ENCODE assay signal across 14 cellular contexts in genomic region chr3:120274739-120275167, GRCh38. TPM values are rescaled to one million over a fixed set of nuclear protein-coding genes. Genes with fewer than 3 reads are reported as not detected.
A peak's percentile ranks its signal among the peaks of the same experiment; 100 is the strongest.
DNase-seq lines count a peak whose midpoint lies in the region; ATAC-seq and TF ChIP-seq lines count a peak whose summit lies in the region.
"Had no signal": no experiment of that assay in that cellular context is flagged by ENCODE, and none has a peak within 500 bp of the region (broad histone marks: within the 10 kb centered on the region; RNA-seq: fewer than 3 reads in every experiment).

No MANE protein-coding gene starts in this region.

- H4K20me1 ChIP-seq in neural cell (ENCODE audit: insufficient read depth) (no peaks in the 10 kb centered on the region), PC-3 (ENCODE audit: low read length) (no peaks in the 10 kb centered on the region)

- no peaks in the 10 kb centered on the region for H3K9me3 Mint-ChIP-seq in CD8-positive, alpha-beta T cell
- H3K9me3 Mint-ChIP-seq: activated CD4-positive, alpha-beta T cell treated with anti-CD3 and anti-CD28 coated beads, Interleukin-2, amount 10 ng/mL, durations not matched to agents 24 days and 14 days; GM23338 had no signal

- no peak for TF ChIP-seq RAD21 in neural cell (conservative IDR thresholded peaks at IDR 0.05)

- DNase-seq in HuH-7 (ENCODE audit: low spot score) (peak; percentile 79), NCI-H345 treated with DMSO at 0.1 percent for 48 hours (lab: John Stamatoyannopoulos, UW; ENCODE audit: unreplicated experiment) (peak; percentile 61), dedifferentiated amniotic fluid mesenchymal stem cell (ENCODE audit: extremely low spot score) (peak; percentile 5), T-helper 2 cell (no peak), NAMALWA (ENCODE audit: low spot score) (no peak), PC-3 (no peak)
- DNase-seq in CD8-positive, alpha-beta T cell = no peak
- DNase-seq: activated CD4-positive, alpha-beta T cell treated with anti-CD3 and anti-CD28 coated beads, Interleukin-2, amount 10 ng/mL, durations not matched to agents 24 days and 14 days; cerebellar nuclear complex; KG1; SW 1271 had no signal

- no peaks in the 10 kb centered on the region for H3K27me3 ChIP-seq in neural cell (ENCODE audit: insufficient read depth, low read depth, low read length)
- no peaks in the 10 kb centered on the region for H3K27me3 ChIP-seq in PC-3 (ENCODE audit: low read length)
- H3K27me3 ChIP-seq in CD8-positive, alpha-beta T cell (ENCODE audit: insufficient read depth, low read length) = no peaks in the 10 kb centered on the region

- intact Hi-C loops in PC-3 (cut with micrococcal nuclease) = no loop called here
- intact Hi-C loops in CD8-positive, alpha-beta T cell (cut with DNase I, micrococcal nuclease) = no loop called here

- no peak for TF ChIP-seq CTCF in neural cell (IDR thresholded peaks at IDR 0.05; ENCODE audit: poor library complexity, severe bottlenecking)
- no peak for TF ChIP-seq CTCF in PC-3 (conservative IDR thresholded peaks at IDR 0.05; ENCODE audit: low read depth, low read length)
- TF ChIP-seq CTCF in CD8-positive, alpha-beta T cell (IDR thresholded peaks at IDR 0.05) = no peak

- no peak overlapping the region for H3K4me3 Mint-ChIP-seq in CD8-positive, alpha-beta T cell
- H3K4me3 Mint-ChIP-seq: activated CD4-positive, alpha-beta T cell treated with anti-CD3 and anti-CD28 coated beads, Interleukin-2, amount 10 ng/mL, durations not matched to agents 24 days and 14 days; GM23338 had no signal

- H3F3A ChIP-seq in neural cell (ENCODE audit: insufficient read depth, low read length, poor library complexity, severe bottlenecking) = no peaks in the 10 kb centered on the region
- no peaks in the 10 kb centered on the region for H3F3A ChIP-seq in PC-3 (ENCODE audit: low read length, unreplicated experiment)

- H3K4me2 ChIP-seq in neural cell (ENCODE audit: low read length) (no peak overlapping the region), PC-3 (ENCODE audit: low read length) (no peak overlapping the region)
- H3K4me2 ChIP-seq: GM23338 had no signal

- no peaks in the 10 kb centered on the region for H3K36me3 ChIP-seq in neural cell (ENCODE audit: insufficient read depth, low read length)
- H3K36me3 ChIP-seq in PC-3 (ENCODE audit: low read depth, low read length) = no peaks in the 10 kb centered on the region
- H3K36me3 ChIP-seq in CD8-positive, alpha-beta T cell (ENCODE audit: insufficient read depth, low read length) = no peaks in the 10 kb centered on the region

- H3K27me3 Mint-ChIP-seq in CD8-positive, alpha-beta T cell (ENCODE audit: low read depth) = peaks cover 33% of the 10 kb centered on the region

- H3K9me2 ChIP-seq in neural cell (ENCODE audit: insufficient read depth, low read length) (no peaks in the 10 kb centered on the region), PC-3 (replicated peaks; ENCODE audit: low read length) (no peaks in the 10 kb centered on the region)

- no peaks in the 10 kb centered on the region for H3K36me3 Mint-ChIP-seq in CD8-positive, alpha-beta T cell

- no peak overlapping the region for H3K27ac Mint-ChIP-seq in CD8-positive, alpha-beta T cell
- H3K27ac Mint-ChIP-seq: activated CD4-positive, alpha-beta T cell treated with anti-CD3 and anti-CD28 coated beads, Interleukin-2, amount 10 ng/mL, durations not matched to agents 24 days and 14 days; GM23338 had no signal

- H3K9ac ChIP-seq in neural cell (ENCODE audit: low read length) (no peak overlapping the region), PC-3 (ENCODE audit: low read length) (no peak overlapping the region)

- no peaks in the 10 kb centered on the region for H3K4me1 Mint-ChIP-seq in CD8-positive, alpha-beta T cell (ENCODE audit: low read depth)
- H3K4me1 Mint-ChIP-seq: activated CD4-positive, alpha-beta T cell treated with anti-CD3 and anti-CD28 coated beads, Interleukin-2, amount 10 ng/mL, durations not matched to agents 24 days and 14 days had no signal

- no peak overlapping the region for H3K4me3 ChIP-seq in neural cell (ENCODE audit: low read length)
- H3K4me3 ChIP-seq in PC-3 (ENCODE audit: low read length) = no peak overlapping the region
- H3K4me3 ChIP-seq in CD8-positive, alpha-beta T cell (ENCODE audit: low read depth, low read length) = no peak overlapping the region
- H3K4me3 ChIP-seq: GM23338 had no signal

- no peak overlapping the region for H2AFZ ChIP-seq in neural cell (ENCODE audit: low read depth, low read length)
- no peak overlapping the region for H2AFZ ChIP-seq in PC-3 (ENCODE audit: low read length)
- H2AFZ ChIP-seq: GM23338 had no signal

- CTCF ChIA-PET in PC-3 (lab: Charles Lee) = interaction anchor here (0.6 kb wide), 1 partner anchor 79 kb away, joined by 4 read pairs; no protein-coding TSS in a partner anchor
- CTCF ChIA-PET in CD8-positive, alpha-beta T cell (lab: Charles Lee) = interaction anchor here (1.0 kb wide), 1 partner anchor 13 kb away, joined by 3 read pairs; no protein-coding TSS in a partner anchor

- no peak for TF ChIP-seq EP300 in neural cell (conservative IDR thresholded peaks at IDR 0.05; ENCODE audit: poor library complexity, severe bottlenecking)

- POLR2A ChIA-PET in PC-3 (lab: Charles Lee; ENCODE audit: unreplicated experiment) = no interaction called here
- POLR2A ChIA-PET in CD8-positive, alpha-beta T cell (lab: Charles Lee) = no interaction called here

- no TSS peak for BruUV-seq in PC-3 (replicated peaks; lab: Mats Ljungman, UMichigan)

- H3K4me1 ChIP-seq in PC-3 (ENCODE audit: insufficient read depth, low read length) = peaks cover 4% of the 10 kb centered on the region; the same call in 1 of the 2 replicates
- H3K4me1 ChIP-seq in CD8-positive, alpha-beta T cell (ENCODE audit: insufficient read depth, low read length) = no peaks in the 10 kb centered on the region

- H3K27ac ChIP-seq in neural cell (ENCODE audit: low read length) (peak overlapping the region; percentile 91), PC-3 (ENCODE audit: low read length) (no peak overlapping the region)
- no peak overlapping the region for H3K27ac ChIP-seq in CD8-positive, alpha-beta T cell (ENCODE audit: low read depth, low read length)
- H3K27ac ChIP-seq: C4-2B had no signal

- H3K79me2 ChIP-seq in neural cell (replicated peaks; ENCODE audit: insufficient read depth, low read length) (no peaks in the 10 kb centered on the region), PC-3 (ENCODE audit: low read length) (no peaks in the 10 kb centered on the region)

- no peak for ATAC-seq in PC-3
- no peak for ATAC-seq in CD8-positive, alpha-beta T cell
- ATAC-seq: GM23338 had no signal

- H3K9me3 ChIP-seq in neural cell (ENCODE audit: low read length) (no peaks in the 10 kb centered on the region), PC-3 (ENCODE audit: low read length) (no peaks in the 10 kb centered on the region)
- no peaks in the 10 kb centered on the region for H3K9me3 ChIP-seq in CD8-positive, alpha-beta T cell (ENCODE audit: low read length)

TF ChIP-seq in neural cell, 6 proteins besides CTCF, POLR2A, EP300 and RAD21:
- no peak for TF ChIP-seq TAF1 (IDR thresholded peaks at IDR 0.05; ENCODE audit: low read depth)
- TF ChIP-seq POLR2AphosphoS5 (IDR thresholded peaks at IDR 0.05) = no peak

RNA-seq across cellular contexts. Expression of gene GPR156, which starts 10.3 kb away (rescaled TPM):
- 0.18 and 0.22 TPM in 2 replicates for polyA plus RNA-seq in neural cell
- polyA minus RNA-seq in neural cell = 0.49 and 0.58 TPM in 2 replicates
- 5.1 and 7.7 TPM in 2 replicates for total RNA-seq in PC-3 (2014; rRNA removed)
- under 1 TPM in 1 of 2 experiments, not detected in 1; 0.17 TPM for total RNA-seq in CD8-positive, alpha-beta T cell
- total RNA-seq: activated CD4-positive, alpha-beta T cell treated with anti-CD3 and anti-CD28 coated beads, Interleukin-2, amount 10 ng/mL, durations not matched to agents 24 days and 14 days had no signal

Comparison
In these comparisons a context has a peak if more than half of its experiments do, and no peak if none do; other contexts are left out.
1. DNase-seq: peak in HuH-7 (single experiment), NCI-H345 treated with DMSO at 0.1 percent for 48 hours (single experiment) and dedifferentiated amniotic fluid mesenchymal stem cell (single experiment); none in T-helper 2 cell (0 of 5), NAMALWA (single experiment), PC-3 (single experiment) and CD8-positive, alpha-beta T cell (0 of 7).